In the genomic region with DNA sequence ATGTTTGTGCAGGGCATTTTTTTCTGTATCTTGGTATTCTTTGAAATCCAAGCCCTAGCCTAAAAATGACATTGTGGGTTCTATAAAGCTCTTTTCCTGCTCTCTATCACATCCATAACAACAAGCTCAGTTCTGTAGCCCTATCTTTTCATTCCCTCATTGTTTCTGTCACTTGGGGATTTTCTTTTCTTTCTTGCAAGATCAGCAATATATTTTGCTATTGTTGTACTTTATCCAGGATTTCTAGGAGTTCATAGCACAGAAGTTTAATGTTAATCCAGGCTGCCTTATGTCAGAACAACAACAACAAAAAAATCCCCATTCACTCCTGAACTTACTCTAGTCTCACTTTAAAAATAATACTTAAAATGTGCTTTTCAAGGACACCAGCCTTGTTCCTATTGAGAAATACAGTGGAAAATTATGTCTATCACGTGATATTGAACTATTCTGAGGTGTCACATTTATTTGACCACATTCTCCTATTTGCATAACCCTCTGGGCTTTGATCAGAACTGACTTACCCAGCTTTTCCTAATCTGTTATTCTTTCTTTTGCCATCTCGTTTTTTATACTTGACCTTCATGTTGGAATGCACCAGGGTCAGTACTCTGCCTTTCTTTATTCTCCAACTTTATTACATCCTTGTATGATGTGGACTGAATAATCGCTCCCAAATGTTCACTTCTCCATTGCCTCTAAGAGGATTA, we compare ENCODE assay signal across 22 cellular contexts.
"Had no signal": no experiment of that assay in that cellular context is flagged by ENCODE, and none has a peak within 500 bp of the region (broad histone marks: within the 10 kb centered on the region; RNA-seq: fewer than 3 reads in every experiment).

No MANE protein-coding gene starts in this region.

- H3K4me3 ChIP-seq: MG63, SJSA1, SK-N-MC had no signal

- FAIRE-seq: RCC 7860 had no signal

- H3K9me3 ChIP-seq: MG63, SJSA1 had no signal

- H3K4me1 ChIP-seq: SJSA1 had no signal

- DNase-seq: Karpas-422, KG1, MG63, NCI-H1092, NCI-H1105 treated with DMSO at 0.1 percent for 48 hours, NCI-H1417 treated with DMSO at 0.1 percent for 48 hours, NCI-H187, NCI-H2029, NCI-H2081 treated with DMSO at 0.1 percent for 48 hours, NCI-H2171, NCI-H226, NCI-H446, NCI-H510A, NCI-H524 treated with DMSO at 0.1 percent for 48 hours, NCI-H69, NCI-H774, Right ventricle myocardium superior, RPMI8226, SIG-M5 had no signal

- H3K27ac ChIP-seq: SJSA1, SK-N-MC had no signal

- H3K27me3 ChIP-seq: MG63, SJSA1 had no signal

- H3K36me3 ChIP-seq: MG63, SJSA1 had no signal
